12 cellular contexts compared by ENCODE assay signal in the genomic region with DNA sequence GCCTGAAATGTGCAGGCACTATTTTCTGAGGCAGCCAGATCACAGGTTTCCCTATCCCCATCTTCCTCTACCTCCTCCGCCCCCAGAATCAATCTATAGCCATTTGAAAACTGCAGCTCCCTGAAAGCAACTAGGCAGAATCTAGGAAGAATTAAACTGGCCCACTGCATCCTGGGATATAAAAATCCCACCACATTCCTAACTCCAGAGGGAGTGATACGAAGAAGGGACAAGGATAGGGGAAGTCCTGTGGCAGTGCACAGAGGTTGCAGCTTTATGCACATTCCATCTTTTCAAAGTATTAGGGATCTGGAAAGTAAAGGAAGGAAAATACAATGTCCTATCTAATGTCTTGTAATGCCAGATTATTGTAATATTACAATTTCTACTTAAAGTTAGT. TPM values are rescaled to one million over a fixed set of nuclear protein-coding genes. Genes with fewer than 3 reads are reported as not detected.
DNase-seq lines count a peak whose midpoint lies in the region; ATAC-seq, FAIRE-seq and TF ChIP-seq lines count a peak whose summit lies in the region.
"Had no signal": no experiment of that assay in that cellular context is flagged by ENCODE, and none has a peak within 500 bp of the region (broad histone marks: within the 10 kb centered on the region; RNA-seq: fewer than 3 reads in every experiment).

No MANE protein-coding gene starts in this region.

- no peak overlapping the region for H2BK20ac ChIP-seq in H1 (ENCODE audit: low read length)

- H2BK120ac ChIP-seq in H1 (replicated peaks; ENCODE audit: low read depth, low read length), result no peak overlapping the region

- no peak overlapping the region for H2BK5ac ChIP-seq in H1 (ENCODE audit: low read depth, low read length)

- peaks cover 0 to 3% (median 1%) of the 10 kb centered on the region in 4 experiments; a peak in 1 of 7 replicates for H3K4me1 ChIP-seq in H1 (replicated peaks in 1 of 4; ENCODE audit: control insufficient read depth in 3 of 4, insufficient read depth in 4 of 4, low read length in 3 of 4)
- H3K4me1 ChIP-seq: transverse colon had no signal

- no peak overlapping the region for H3K9ac ChIP-seq in H1 (replicated peaks in 1 of 4; ENCODE audit: extremely low read depth in 1 of 4, low read depth in 3 of 4, low read length in 3 of 4)

- H3K79me2 ChIP-seq in H1 (ENCODE audit: control insufficient read depth in 1 of 2, insufficient read depth in 2 of 2, low read length in 2 of 2), result no peaks in the 10 kb centered on the region

- WGBS in H1 (ENCODE audit: extremely low coverage in 1 of 2, insufficient coverage in 1 of 2, insufficient read length in 1 of 2, insufficient replicate concordance in 2 of 2, low coverage in 1 of 2, low lambda C conversion rate in 2 of 2, missing lambda C conversion rate in 1 of 2), 2 experiments, result 60% methylated on average over 2 of the region's 2 CpGs; no CpG with 5 or more reads in 1 of the 2 experiments

- H3K23me2 ChIP-seq in H1 (ENCODE audit: low read depth, low read length), result no peaks in the 10 kb centered on the region

- POLR2A ChIA-PET in H1 (lab: Charles Lee; ENCODE audit: partially characterized antibody), result no interaction called here

- peak; percentile 21 to 26; a peak in 2 of 4 replicates for TF ChIP-seq RAD21 in H1 (IDR thresholded peaks at IDR 0.05 in 1 of 2, conservative IDR thresholded peaks at IDR 0.05 in 1 of 2; ENCODE audit: low read depth in 2 of 2, low read length in 2 of 2)

- no peak overlapping the region for H2BK12ac ChIP-seq in H1 (ENCODE audit: low read depth, low read length)

- no peaks in the 10 kb centered on the region for H3K27me3 ChIP-seq in H1 (replicated peaks in 1 of 4; ENCODE audit: control insufficient read depth in 3 of 4, extremely low read depth in 1 of 4, insufficient read depth in 3 of 4, low read length in 3 of 4)
- H3K27me3 ChIP-seq: transverse colon had no signal

- H3K4ac ChIP-seq in H1 (replicated peaks; ENCODE audit: insufficient read length, low read depth, low read length), result no peak overlapping the region

- no peaks in the 10 kb centered on the region for H3K9me3 ChIP-seq in H1 (ENCODE audit: insufficient read depth in 2 of 2, low read depth in 1 of 2, low read length in 1 of 2)
- H3K9me3 ChIP-seq: transverse colon had no signal

- ATAC-seq in GM18858 (IDR thresholded peaks at IDR 0.05; ENCODE audit: unreplicated experiment), result no peak

- TF ChIP-seq EP300 in H1 (IDR thresholded peaks at IDR 0.05; ENCODE audit: borderline replicate concordance in 1 of 2, low read depth in 2 of 2, low read length in 2 of 2), result no peak

- peak overlapping the region; percentile 4; the same call in 1 of the 2 replicates for H2AFZ ChIP-seq in H1 (ENCODE audit: low read length)

- no peak for TF ChIP-seq POLR2A in H1 (IDR thresholded peaks at IDR 0.05; ENCODE audit: control extremely low read depth in 1 of 2, low read depth in 2 of 2, low read length in 2 of 2)

- H3K79me1 ChIP-seq in H1 (ENCODE audit: low read depth, low read length), result no peaks in the 10 kb centered on the region

- no peak overlapping the region for H3K27ac ChIP-seq in H1 (ENCODE audit: low read depth, low read length)
- H3K27ac ChIP-seq: transverse colon had no signal

- H3K23ac ChIP-seq in H1 (ENCODE audit: insufficient read length), result no peak overlapping the region

- H3K4me3 ChIP-seq in H1 (ENCODE audit: extremely low read depth in 1 of 4, insufficient read depth in 2 of 4, low read depth in 3 of 4, low read length in 4 of 4), result no peak overlapping the region
- H3K4me3 ChIP-seq: transverse colon had no signal

- H3K14ac ChIP-seq in H1 (ENCODE audit: insufficient read length), result no peak overlapping the region

- H2BK15ac ChIP-seq in H1 (ENCODE audit: low read length), result no peak overlapping the region

- no peak overlapping the region for H3K18ac ChIP-seq in H1 (ENCODE audit: extremely low read depth, low read length)

- no peak overlapping the region for H2AK5ac ChIP-seq in H1 (ENCODE audit: low read depth, low read length)

- no peak overlapping the region for H3K56ac ChIP-seq in H1 (replicated peaks; ENCODE audit: insufficient read length, low read depth, low read length)

- CTCF ChIA-PET in H1 (lab: Charles Lee; ENCODE audit: partially characterized antibody), result interaction anchor here (0.7 to 3.5 kb wide), 14 partner anchors 11 to 152 kb away, joined by 3 to 16 read pairs (median 4); no protein-coding TSS in a partner anchor

- no peaks in the 10 kb centered on the region for H3K36me3 ChIP-seq in H1 (ENCODE audit: control insufficient read depth in 2 of 4, insufficient read depth in 4 of 4, low read length in 3 of 4)
- H3K36me3 ChIP-seq: transverse colon had no signal

- H4K91ac ChIP-seq in H1 (replicated peaks; ENCODE audit: insufficient read length, low read length), result no peak overlapping the region

- H4K5ac ChIP-seq in H1 (ENCODE audit: insufficient read length, low read depth, low read length), result no peak overlapping the region

- H4K20me1 ChIP-seq in H1 (replicated peaks in 1 of 2; ENCODE audit: control insufficient read depth in 1 of 2, insufficient read depth in 2 of 2, low read length in 2 of 2), result no peaks in the 10 kb centered on the region

- peak; percentile 62 for FAIRE-seq in H1 (lab: Jason Lieb, UNC)

- no peak overlapping the region for H3K4me2 ChIP-seq in H1 (ENCODE audit: insufficient read depth in 1 of 2, low read depth in 2 of 2, low read length in 2 of 2)

- no peak for DNase-seq in AG09319 (ENCODE audit: extremely low read depth, low read depth)
- peak; percentile 62 for DNase-seq in LHCN-M2 (ENCODE audit: low read depth)
- no peak for DNase-seq in H1 (ENCODE audit: low read depth in 1 of 2, low spot score in 2 of 2)
- DNase-seq in myocyte (ENCODE audit: low read depth), result peak; percentile 62
- no peak for DNase-seq in cerebellar cortex (ENCODE audit: low spot score)
- no peak for DNase-seq in COLO829 (ENCODE audit: low spot score)
- no peak for DNase-seq in activated CD8-positive, alpha-beta memory T cell treated with anti-CD3 and anti-CD28 coated beads, Interleukin-2, amount 50 U/mL, for 4 hours
- DNase-seq: activated CD4-positive, alpha-beta memory T cell treated with anti-CD3 and anti-CD28 coated beads for 36 hours; activated naive CD4-positive, alpha-beta T cell treated with anti-CD3 and anti-CD28 coated beads, Interleukin-2, amount 50 U/mL, for 16 hours; NCI-H2107; transverse colon had no signal

- no peak overlapping the region for H4K8ac ChIP-seq in H1 (ENCODE audit: extremely low read depth, insufficient read depth, low read length)

- TF ChIP-seq CTCF in AG09319 (IDR thresholded peaks at IDR 0.05; ENCODE audit: low read depth, low read length), result peak; percentile 23
- TF ChIP-seq CTCF in H1 (IDR thresholded peaks at IDR 0.05; ENCODE audit: control extremely low read depth in 1 of 3, insufficient read depth in 1 of 3, low read depth in 1 of 3, low read length in 3 of 3), result peak in 2 of 3 experiments; percentile 59 to 62; a peak in 3 of 4 replicates

TF ChIP-seq in H1, 55 proteins besides CTCF, POLR2A, EP300 and RAD21:
- TF ChIP-seq, protein P1, sequence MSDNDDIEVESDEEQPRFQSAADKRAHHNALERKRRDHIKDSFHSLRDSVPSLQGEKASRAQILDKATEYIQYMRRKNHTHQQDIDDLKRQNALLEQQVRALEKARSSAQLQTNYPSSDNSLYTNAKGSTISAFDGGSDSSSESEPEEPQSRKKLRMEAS (IDR thresholded peaks at IDR 0.05), result no peak
- no peak for TF ChIP-seq SP4 (IDR thresholded peaks at IDR 0.05; ENCODE audit: low read length)
- TF ChIP-seq TEAD4 (IDR thresholded peaks at IDR 0.05; ENCODE audit: low read depth, low read length), result peak; percentile 97
- TF ChIP-seq CBX5 (IDR thresholded peaks at IDR 0.05; ENCODE audit: low read depth, low read length), result no peak

RNA-seq across cellular contexts. Expression of a gene that starts 18.3 kb away (rescaled TPM):
- total RNA-seq in LHCN-M2 (2014; rRNA removed) (21.3 and 21.8 TPM in 2 replicates), myocyte (11.1 and 12.5 TPM in 2 replicates)
- polyA plus RNA-seq in LHCN-M2 (2012), result 12.1 TPM
- total RNA-seq in H1 (2021; fragmentation: NEBNext Ultra II Directional; extraction: Animal tissue kit (Norgen Biotek cat#: 25700)), result 4.3 and 5.7 TPM in 2 replicates
- polyA plus RNA-seq in H1 (2011; rRNA removed), result 1.1 and 1.4 TPM in 2 replicates
- polyA plus RNA-seq in H1 (2011; cell fraction: cytosol; rRNA removed), result 1.4 TPM
- polyA plus RNA-seq in H1 (2011; cell fraction: nucleus; rRNA removed), result 2.0 TPM
- polyA plus RNA-seq in H1 (2012, experiment 1 of 2), result 1.2 to 2.4 TPM (median 1.7 TPM) in 4 replicates
- 0.14 TPM for polyA plus RNA-seq in H1 (2012, experiment 2 of 2)
- polyA plus RNA-seq in H1 (2013, experiment 1 of 2), result 2.1 TPM
- 1.7 TPM for polyA plus RNA-seq in H1 (2013, experiment 2 of 2)
- polyA minus RNA-seq in H1 (2011; rRNA and poly(A)+ RNA removed), result 5.4 and 6.0 TPM in 2 replicates
- 1.3 TPM for polyA minus RNA-seq in H1 (2011; cell fraction: cytosol; rRNA and poly(A)+ RNA removed)
- 7.5 TPM for polyA minus RNA-seq in H1 (2011; cell fraction: nucleus; rRNA and poly(A)+ RNA removed)
- 7.1 TPM for polyA plus RNA-seq in myocyte (2012)

RNA-seq across cellular contexts. Expression of a gene that starts 50.4 kb away (rescaled TPM):
- total RNA-seq in LHCN-M2 (2014; rRNA removed) (97.4 and 101 TPM in 2 replicates), myocyte (76.2 and 84.7 TPM in 2 replicates)
- 71.1 TPM for polyA plus RNA-seq in LHCN-M2 (2012)
- total RNA-seq in H1 (2021; fragmentation: NEBNext Ultra II Directional; extraction: Animal tissue kit (Norgen Biotek cat#: 25700)), result 44.8 and 45.2 TPM in 2 replicates
- 22.2 and 31.6 TPM in 2 replicates for polyA plus RNA-seq in H1 (2011; rRNA removed)
- polyA plus RNA-seq in H1 (2011; cell fraction: cytosol; rRNA removed), result 41.0 TPM
- 22.0 TPM for polyA plus RNA-seq in H1 (2011; cell fraction: nucleus; rRNA removed)
- 33.5 to 41.3 TPM (median 35.1 TPM) in 4 replicates for polyA plus RNA-seq in H1 (2012, experiment 1 of 2)
- 24.0 TPM for polyA plus RNA-seq in H1 (2012, experiment 2 of 2)
- 55.0 TPM for polyA plus RNA-seq in H1 (2013, experiment 1 of 2)
- polyA plus RNA-seq in H1 (2013, experiment 2 of 2), result 54.7 TPM
- 9.0 and 10.3 TPM in 2 replicates for polyA minus RNA-seq in H1 (2011; rRNA and poly(A)+ RNA removed)
- 9.0 TPM for polyA minus RNA-seq in H1 (2011; cell fraction: cytosol; rRNA and poly(A)+ RNA removed)
- polyA minus RNA-seq in H1 (2011; cell fraction: nucleus; rRNA and poly(A)+ RNA removed), result 12.7 TPM
- polyA plus RNA-seq in myocyte (2012), result 79.9 TPM

Comparison
In these comparisons a context has a peak if more than half of its experiments do, and no peak if none do; other contexts are left out.
1. DNase-seq: peak in LHCN-M2 (single experiment) and myocyte (single experiment); none in AG09319 (single experiment), H1 (0 of 2), cerebellar cortex (single experiment), COLO829 (single experiment) and activated CD8-positive, alpha-beta memory T cell treated with anti-CD3 and anti-CD28 coated beads, Interleukin-2, amount 50 U/mL, for 4 hours (single experiment).